Comparison of ENCODE assay signal across 20 cellular contexts in the genomic region with DNA sequence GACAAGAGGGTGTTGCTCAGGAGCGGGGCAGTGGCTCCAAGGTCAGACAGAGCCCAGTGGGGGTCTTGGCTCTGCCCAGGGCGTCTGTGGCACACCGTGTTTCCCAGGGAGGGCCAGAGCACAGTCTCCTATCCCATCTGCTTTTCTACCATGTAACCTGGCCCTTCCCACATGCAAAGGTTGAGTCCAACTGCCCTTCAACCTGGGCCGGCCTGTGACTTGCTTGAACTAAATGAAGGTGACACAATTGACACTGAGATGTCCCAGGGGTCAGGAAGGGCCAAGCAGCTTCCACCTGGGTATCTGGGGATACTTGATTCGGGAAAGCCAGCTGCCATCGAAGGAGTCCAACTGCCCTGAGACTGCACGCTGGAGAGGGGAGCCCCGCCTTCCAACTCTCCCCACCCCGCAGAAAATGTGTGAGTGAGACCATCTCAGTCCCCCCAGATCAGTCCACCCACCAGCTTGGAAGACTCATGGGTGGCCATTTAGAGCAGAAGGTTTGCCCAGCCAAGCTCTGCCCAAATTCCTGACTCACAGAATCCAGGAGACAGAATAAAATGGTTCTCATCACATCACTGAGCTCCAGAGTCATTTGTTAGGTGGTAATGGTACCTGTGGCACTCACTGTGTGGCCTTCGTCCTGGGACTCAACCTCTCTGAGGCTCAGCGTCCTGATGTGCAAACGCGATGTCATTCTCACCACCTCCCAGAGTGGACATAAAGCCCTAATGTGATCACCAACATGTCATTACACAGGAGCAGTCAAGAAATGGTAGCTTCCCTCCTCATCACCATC. TPM values are rescaled to one million over a fixed set of nuclear protein-coding genes. Genes with fewer than 3 reads are reported as not detected.
"Had no signal": no experiment of that assay in that cellular context is flagged by ENCODE, and none has a peak within 500 bp of the region (broad histone marks: within the 10 kb centered on the region; RNA-seq: fewer than 3 reads in every experiment).

No MANE protein-coding gene starts in this region.

- H3K27ac ChIP-seq: RWPE1, SJCRH30 had no signal

- ATAC-seq: Panc1, PC-3, SK-N-SH treated with all-trans-retinoic acid at 6 μM for 48 hours had no signal

- DNase-seq: KBM-7, MV-4-11, NCI-H1048, NCI-H1105, NCI-H1436 treated with DMSO at 0.1 percent for 48 hours, NCI-H1694, NCI-H187 treated with DMSO at 0.1 percent for 48 hours, NCI-H2107, NCI-H226, NCI-H446, NCI-H510A, NCI-H524 treated with DMSO at 0.1 percent for 48 hours, NCI-H774, PC-3, SHP77 treated with DMSO at 0.1 percent for 48 hours, SJCRH30 had no signal

RNA-seq across cellular contexts. Expression of gene PPP2R2C, which starts 18.1 kb away (rescaled TPM):
- total RNA-seq: OCI-LY7, SJCRH30 had no signal
